ENCODE assay signal across 8 cellular contexts in the genomic region with DNA sequence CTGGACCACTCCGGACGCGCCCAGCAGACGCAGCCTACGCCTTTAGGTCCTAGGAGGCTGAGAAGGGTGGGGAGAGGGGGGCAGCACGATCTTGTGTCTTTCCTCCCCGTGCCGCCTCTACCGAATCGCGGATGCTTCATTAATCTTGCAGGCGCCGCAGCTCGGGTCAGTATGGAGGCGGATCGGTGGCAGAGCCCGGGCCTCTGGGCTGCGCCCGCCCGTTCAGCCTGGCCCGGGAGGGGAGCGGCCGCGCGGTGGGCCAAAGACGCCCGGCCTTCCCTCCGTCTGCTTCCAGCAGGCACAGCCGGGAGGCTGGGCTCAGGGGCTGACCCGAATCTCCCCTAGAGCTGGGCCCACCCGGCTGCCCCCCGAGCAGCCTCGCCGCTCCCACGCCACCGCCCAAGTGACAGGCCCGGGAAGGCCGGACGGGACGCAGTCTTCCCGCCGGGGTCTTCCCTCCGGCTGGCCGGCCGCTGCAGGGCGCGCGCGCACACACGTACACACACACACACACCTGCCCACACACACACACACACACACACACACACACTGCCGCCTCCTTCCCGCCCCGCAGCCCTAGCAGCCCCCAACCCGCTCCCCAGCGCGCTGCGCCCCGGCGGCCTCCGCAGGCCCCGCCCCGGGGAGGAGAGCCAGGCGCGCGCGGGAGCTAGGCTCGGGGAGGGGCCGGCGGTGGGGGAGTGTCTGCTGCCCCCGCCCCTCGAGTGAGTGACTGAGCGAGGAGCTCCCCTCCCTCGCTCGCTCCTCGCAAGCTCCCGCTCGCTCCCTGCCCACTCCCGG. TPM values are rescaled to one million over a fixed set of nuclear protein-coding genes. Genes with fewer than 3 reads are reported as not detected.
DNase-seq lines count a peak whose midpoint lies in the region; ATAC-seq and TF ChIP-seq lines count a peak whose summit lies in the region.

A gene with protein sequence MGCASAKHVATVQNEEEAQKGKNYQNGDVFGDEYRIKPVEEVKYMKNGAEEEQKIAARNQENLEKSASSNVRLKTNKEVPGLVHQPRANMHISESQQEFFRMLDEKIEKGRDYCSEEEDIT (plus strand): TSS at position 759 of the 798 bp plus-strand sequence. CDS start 90,481 bp downstream, outside the sequence.

- H3K4me1 Mint-ChIP-seq in Calu3 (ENCODE audit: low read depth, unreplicated experiment), result peaks cover 19% of the 10 kb centered on the region
- peaks cover 7 to 18% (median 13%) of the 10 kb centered on the region in 3 donors for H3K4me1 Mint-ChIP-seq in IgD-negative memory B cell
- H3K4me1 Mint-ChIP-seq in natural killer cell, result peaks cover 55 to 58% of the 10 kb centered on the region in 2 donors
- H3K4me1 Mint-ChIP-seq in stimulated activated naive B cell treated with anti-CD40 and anti-IgM and Interleukin-4, amounts not matched to agents 10 μg/mL and 1 μg/mL and 100 μg/mL, for 72 hours, result peaks cover 17 to 28% of the 10 kb centered on the region in 2 donors

- H3K9me3 Mint-ChIP-seq in Calu3 (ENCODE audit: low read depth, unreplicated experiment) (no peaks in the 10 kb centered on the region), IgD-negative memory B cell (peaks cover 0 to 1% (median 0%) of the 10 kb centered on the region in 3 donors), natural killer cell (no peaks in the 10 kb centered on the region)
- H3K9me3 Mint-ChIP-seq in stimulated activated naive B cell treated with anti-CD40 and anti-IgM and Interleukin-4, amounts not matched to agents 10 μg/mL and 1 μg/mL and 100 μg/mL, for 72 hours, result no peaks in the 10 kb centered on the region

- H3K27me3 Mint-ChIP-seq in Calu3 (ENCODE audit: unreplicated experiment) (no peaks in the 10 kb centered on the region), IgD-negative memory B cell (peaks cover 49% of the 10 kb centered on the region), natural killer cell (ENCODE audit: low read depth in 2 of 2) (no peaks in the 10 kb centered on the region)
- peaks cover 58 to 61% of the 10 kb centered on the region in 2 donors for H3K27me3 Mint-ChIP-seq in stimulated activated naive B cell treated with anti-CD40 and anti-IgM and Interleukin-4, amounts not matched to agents 10 μg/mL and 1 μg/mL and 100 μg/mL, for 72 hours

- H3K4me3 Mint-ChIP-seq in Calu3 (ENCODE audit: low read depth, unreplicated experiment) (peak within 1 kb of the TSS; percentile 76), IgD-negative memory B cell (peak within 1 kb of the TSS; percentile 81 to 90 (median 86)), natural killer cell (peak within 1 kb of the TSS; percentile 90)
- H3K4me3 Mint-ChIP-seq in stimulated activated naive B cell treated with anti-CD40 and anti-IgM and Interleukin-4, amounts not matched to agents 10 μg/mL and 1 μg/mL and 100 μg/mL, for 72 hours, result peak within 1 kb of the TSS; percentile 93 to 97

- DNase-seq in Calu3 (peak; percentile 93), RPMI7951 (ENCODE audit: low read depth) (peak; percentile 86), fibroblast of pulmonary artery (ENCODE audit: low read depth) (peak; percentile 88), natural killer cell (peak; percentile 90)
- DNase-seq in activated effector memory CD4-positive, alpha-beta T cell treated with Interleukin-2 at 50 U/mL for 16 hours, result peak; percentile 29
- DNase-seq in stimulated activated naive B cell treated with anti-CD40 and anti-IgM and Interleukin-4, amounts not matched to agents 10 μg/mL and 1 μg/mL and 100 μg/mL, for 72 hours, result peak; percentile 44

- H3K4me3 ChIP-seq in fibroblast of pulmonary artery (replicated peaks; ENCODE audit: low read depth, low read length), result peak within 1 kb of the TSS; percentile 67

- no TSS peak for BruUV-seq in Calu3 (replicated peaks; lab: Mats Ljungman, UMichigan)

- peaks cover 29% of the 10 kb centered on the region for H3K36me3 Mint-ChIP-seq in Calu3 (ENCODE audit: insufficient read depth, unreplicated experiment)
- H3K36me3 Mint-ChIP-seq in IgD-negative memory B cell, result no peaks in the 10 kb centered on the region
- H3K36me3 Mint-ChIP-seq in natural killer cell, result no peaks in the 10 kb centered on the region
- H3K36me3 Mint-ChIP-seq in stimulated activated naive B cell treated with anti-CD40 and anti-IgM and Interleukin-4, amounts not matched to agents 10 μg/mL and 1 μg/mL and 100 μg/mL, for 72 hours, result no peaks in the 10 kb centered on the region

- CTCF ChIA-PET in Calu3 (lab: Charles Lee), result interaction anchor here (0.6 to 2.9 kb wide), 16 partner anchors 9 to 336 kb away, joined by 3 to 16 read pairs (median 4); no protein-coding TSS in a partner anchor

- intact Hi-C loops in Calu3 (cut with micrococcal nuclease; ENCODE audit: unreplicated experiment), result loop anchor here (2.0 kb wide), 1 partner anchor 96 kb away; no protein-coding TSS in a partner anchor
- intact Hi-C loops in natural killer cell (cut with micrococcal nuclease), result loop anchor here (1.0 to 10.0 kb wide), 5 partner anchors 66 to 1988 kb away; a partner anchor contains a TSS

- H3K27ac Mint-ChIP-seq in Calu3 (ENCODE audit: unreplicated experiment) (peak within 1 kb of the TSS; percentile 19), IgD-negative memory B cell (peak within 1 kb of the TSS in 1 of 3 donors; percentile 43), natural killer cell (peak within 1 kb of the TSS; percentile 92 to 96)
- H3K27ac Mint-ChIP-seq in stimulated activated naive B cell treated with anti-CD40 and anti-IgM and Interleukin-4, amounts not matched to agents 10 μg/mL and 1 μg/mL and 100 μg/mL, for 72 hours, result no peak within 1 kb of the TSS

- TF ChIP-seq CTCF in Calu3 (IDR thresholded peaks at IDR 0.05; ENCODE audit: unreplicated experiment) (no peak), fibroblast of pulmonary artery (IDR thresholded peaks at IDR 0.05; ENCODE audit: low read length, missing control alignments) (no peak), natural killer cell (IDR thresholded peaks at IDR 0.05) (no peak)

- peak; percentile 73 for ATAC-seq in GM21528 (IDR thresholded peaks at IDR 0.05; ENCODE audit: low FRiP score, unreplicated experiment)
- ATAC-seq in natural killer cell, result peak; percentile 77 to 88 (median 79)
- peak; percentile 87 to 89 for ATAC-seq in stimulated activated naive B cell treated with anti-CD40 and anti-IgM and Interleukin-4, amounts not matched to agents 10 μg/mL and 1 μg/mL and 100 μg/mL, for 72 hours (replicated peaks)

RNA-seq across cellular contexts. Expression of the gene that starts here (rescaled TPM):
- total RNA-seq in Calu3 (2022), result 16.9 and 20.6 TPM in 2 replicates
- 1.7 TPM for polyA plus RNA-seq in IgD-negative memory B cell
- total RNA-seq in RPMI7951 (2014; rRNA removed; shearing (Covaris generic)), result 16.4 and 20.1 TPM in 2 replicates
- total RNA-seq in natural killer cell, result 100 to 1,000 TPM in 1 of 3 donors, 10 to 100 TPM in 2; 84.3 to 111 (median 88.3) TPM

Comparison
In these comparisons a context has a peak if more than half of its experiments do, and no peak if none do; other contexts are left out.
1. Peak in every context shown above with its lines: DNase-seq, ATAC-seq and H3K4me3 ChIP-seq.
2. DNase-seq: peak in every context shown above with its lines; median percentile 93 in Calu3; 90 in natural killer cell; 88 in fibroblast of pulmonary artery; 86 in RPMI7951; 44 in stimulated activated naive B cell treated with anti-CD40 and anti-IgM and Interleukin-4, amounts not matched to agents 10 μg/mL and 1 μg/mL and 100 μg/mL, for 72 hours; 29 in activated effector memory CD4-positive, alpha-beta T cell treated with Interleukin-2 at 50 U/mL for 16 hours.